In genomic region chr20:34322267-34323105, GRCh38 we compare ENCODE assay signal across 1 cellular context.
A peak's percentile ranks its signal among the peaks of the same experiment; 100 is the strongest.
TF ChIP-seq lines count a peak whose summit lies in the region.

No MANE protein-coding gene starts in this region.

TF ChIP-seq in HepG2, 621 proteins besides CTCF, POLR2A, EP300 and RAD21:
- no peak for TF ChIP-seq THAP7 (CRISPR knock-in tag; IDR thresholded peaks at IDR 0.05)
- TF ChIP-seq ZNF781 (CRISPR knock-in tag; IDR thresholded peaks at IDR 0.05; ENCODE audit: borderline replicate concordance, not compliant biosample characterization): no peak
- TF ChIP-seq ELF3 (CRISPR knock-in tag; IDR thresholded peaks at IDR 0.05): 0 out of 2 replicates have a peak, but pooled peaks have one; percentile 26
- TF ChIP-seq SALL1 (CRISPR knock-in tag; IDR thresholded peaks at IDR 0.05): 0 out of 2 replicates have a peak, but pooled peaks have one; percentile 12
- 0 out of 3 replicates have a peak, but pooled peaks have one; percentile 18 for TF ChIP-seq MXI1 (IDR thresholded peaks at IDR 0.05; ENCODE audit: borderline replicate concordance, low read depth, low read length)
- TF ChIP-seq, protein P1, sequence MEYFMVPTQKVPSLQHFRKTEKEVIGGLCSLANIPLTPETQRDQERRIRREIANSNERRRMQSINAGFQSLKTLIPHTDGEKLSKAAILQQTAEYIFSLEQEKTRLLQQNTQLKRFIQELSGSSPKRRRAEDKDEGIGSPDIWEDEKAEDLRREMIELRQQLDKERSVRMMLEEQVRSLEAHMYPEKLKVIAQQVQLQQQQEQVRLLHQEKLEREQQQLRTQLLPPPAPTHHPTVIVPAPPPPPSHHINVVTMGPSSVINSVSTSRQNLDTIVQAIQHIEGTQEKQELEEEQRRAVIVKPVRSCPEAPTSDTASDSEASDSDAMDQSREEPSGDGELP (IDR thresholded peaks at IDR 0.05; ENCODE audit: borderline replicate concordance, low read depth): peak; percentile 20; the same call in 1 of the 2 replicates
- 0 out of 2 replicates have a peak, but pooled peaks have one; percentile 37 for TF ChIP-seq PAX8 (CRISPR knock-in tag; IDR thresholded peaks at IDR 0.05; ENCODE audit: borderline replicate concordance)
